ENCODE assay signal across 1 cellular context in the genomic region with DNA sequence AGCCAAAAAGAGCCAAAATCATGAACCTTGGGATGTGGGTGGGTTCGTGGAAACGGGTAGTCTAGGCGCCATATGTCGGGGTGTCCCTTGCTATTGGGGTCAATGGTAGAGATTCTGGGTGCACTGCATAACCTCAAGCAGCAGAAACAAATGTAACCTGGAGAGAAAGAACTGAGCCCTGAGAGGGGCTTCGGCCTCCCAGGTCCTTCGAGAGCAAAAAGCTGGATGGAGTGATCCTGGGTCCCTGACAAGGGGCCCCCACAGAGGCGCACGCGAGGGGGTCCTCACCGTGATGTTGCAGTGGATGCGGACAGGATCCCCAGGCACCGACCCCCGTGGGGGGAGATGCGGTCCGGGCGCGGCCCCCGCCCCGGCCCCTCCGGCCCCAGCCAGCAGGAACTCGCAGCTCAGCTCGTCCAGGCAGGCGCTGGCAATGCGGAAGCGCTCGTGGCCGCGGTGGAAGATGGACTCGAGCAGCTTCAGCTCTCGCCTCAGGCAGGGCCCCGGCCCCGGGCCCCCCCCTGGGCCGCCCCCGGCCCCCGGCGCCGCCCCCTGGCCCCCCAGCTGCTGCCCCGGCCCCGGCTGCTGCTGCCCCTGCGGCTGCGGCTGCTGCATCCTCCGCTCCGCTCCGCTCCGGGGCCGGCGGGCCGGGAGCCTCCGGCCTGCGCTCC.
TF ChIP-seq lines count a peak whose summit lies in the region.

No MANE protein-coding gene starts in this region.

TF ChIP-seq in HEK293, 187 proteins besides CTCF, POLR2A, EP300 and RAD21:
- peak; percentile 47 for TF ChIP-seq GLIS2 (tag by site-specific recombination; IDR thresholded peaks at IDR 0.05)
- TF ChIP-seq, protein P1, sequence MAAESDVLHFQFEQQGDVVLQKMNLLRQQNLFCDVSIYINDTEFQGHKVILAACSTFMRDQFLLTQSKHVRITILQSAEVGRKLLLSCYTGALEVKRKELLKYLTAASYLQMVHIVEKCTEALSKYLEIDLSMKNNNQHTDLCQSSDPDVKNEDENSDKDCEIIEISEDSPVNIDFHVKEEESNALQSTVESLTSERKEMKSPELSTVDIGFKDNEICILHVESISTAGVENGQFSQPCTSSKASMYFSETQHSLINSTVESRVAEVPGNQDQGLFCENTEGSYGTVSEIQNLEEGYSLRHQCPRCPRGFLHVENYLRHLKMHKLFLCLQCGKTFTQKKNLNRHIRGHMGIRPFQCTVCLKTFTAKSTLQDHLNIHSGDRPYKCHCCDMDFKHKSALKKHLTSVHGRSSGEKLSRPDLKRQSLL (tag by site-specific recombination; IDR thresholded peaks at IDR 0.05), result no peak
- no peak for TF ChIP-seq ZNF132 (tag by site-specific recombination; IDR thresholded peaks at IDR 0.05; ENCODE audit: borderline replicate concordance)
- TF ChIP-seq, protein P2, sequence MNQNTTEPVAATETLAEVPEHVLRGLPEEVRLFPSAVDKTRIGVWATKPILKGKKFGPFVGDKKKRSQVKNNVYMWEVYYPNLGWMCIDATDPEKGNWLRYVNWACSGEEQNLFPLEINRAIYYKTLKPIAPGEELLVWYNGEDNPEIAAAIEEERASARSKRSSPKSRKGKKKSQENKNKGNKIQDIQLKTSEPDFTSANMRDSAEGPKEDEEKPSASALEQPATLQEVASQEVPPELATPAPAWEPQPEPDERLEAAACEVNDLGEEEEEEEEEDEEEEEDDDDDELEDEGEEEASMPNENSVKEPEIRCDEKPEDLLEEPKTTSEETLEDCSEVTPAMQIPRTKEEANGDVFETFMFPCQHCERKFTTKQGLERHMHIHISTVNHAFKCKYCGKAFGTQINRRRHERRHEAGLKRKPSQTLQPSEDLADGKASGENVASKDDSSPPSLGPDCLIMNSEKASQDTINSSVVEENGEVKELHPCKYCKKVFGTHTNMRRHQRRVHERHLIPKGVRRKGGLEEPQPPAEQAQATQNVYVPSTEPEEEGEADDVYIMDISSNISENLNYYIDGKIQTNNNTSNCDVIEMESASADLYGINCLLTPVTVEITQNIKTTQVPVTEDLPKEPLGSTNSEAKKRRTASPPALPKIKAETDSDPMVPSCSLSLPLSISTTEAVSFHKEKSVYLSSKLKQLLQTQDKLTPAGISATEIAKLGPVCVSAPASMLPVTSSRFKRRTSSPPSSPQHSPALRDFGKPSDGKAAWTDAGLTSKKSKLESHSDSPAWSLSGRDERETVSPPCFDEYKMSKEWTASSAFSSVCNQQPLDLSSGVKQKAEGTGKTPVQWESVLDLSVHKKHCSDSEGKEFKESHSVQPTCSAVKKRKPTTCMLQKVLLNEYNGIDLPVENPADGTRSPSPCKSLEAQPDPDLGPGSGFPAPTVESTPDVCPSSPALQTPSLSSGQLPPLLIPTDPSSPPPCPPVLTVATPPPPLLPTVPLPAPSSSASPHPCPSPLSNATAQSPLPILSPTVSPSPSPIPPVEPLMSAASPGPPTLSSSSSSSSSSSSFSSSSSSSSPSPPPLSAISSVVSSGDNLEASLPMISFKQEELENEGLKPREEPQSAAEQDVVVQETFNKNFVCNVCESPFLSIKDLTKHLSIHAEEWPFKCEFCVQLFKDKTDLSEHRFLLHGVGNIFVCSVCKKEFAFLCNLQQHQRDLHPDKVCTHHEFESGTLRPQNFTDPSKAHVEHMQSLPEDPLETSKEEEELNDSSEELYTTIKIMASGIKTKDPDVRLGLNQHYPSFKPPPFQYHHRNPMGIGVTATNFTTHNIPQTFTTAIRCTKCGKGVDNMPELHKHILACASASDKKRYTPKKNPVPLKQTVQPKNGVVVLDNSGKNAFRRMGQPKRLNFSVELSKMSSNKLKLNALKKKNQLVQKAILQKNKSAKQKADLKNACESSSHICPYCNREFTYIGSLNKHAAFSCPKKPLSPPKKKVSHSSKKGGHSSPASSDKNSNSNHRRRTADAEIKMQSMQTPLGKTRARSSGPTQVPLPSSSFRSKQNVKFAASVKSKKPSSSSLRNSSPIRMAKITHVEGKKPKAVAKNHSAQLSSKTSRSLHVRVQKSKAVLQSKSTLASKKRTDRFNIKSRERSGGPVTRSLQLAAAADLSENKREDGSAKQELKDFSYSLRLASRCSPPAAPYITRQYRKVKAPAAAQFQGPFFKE (tag by site-specific recombination; IDR thresholded peaks at IDR 0.05; ENCODE audit: borderline replicate concordance), result no peak
- TF ChIP-seq, protein P3, sequence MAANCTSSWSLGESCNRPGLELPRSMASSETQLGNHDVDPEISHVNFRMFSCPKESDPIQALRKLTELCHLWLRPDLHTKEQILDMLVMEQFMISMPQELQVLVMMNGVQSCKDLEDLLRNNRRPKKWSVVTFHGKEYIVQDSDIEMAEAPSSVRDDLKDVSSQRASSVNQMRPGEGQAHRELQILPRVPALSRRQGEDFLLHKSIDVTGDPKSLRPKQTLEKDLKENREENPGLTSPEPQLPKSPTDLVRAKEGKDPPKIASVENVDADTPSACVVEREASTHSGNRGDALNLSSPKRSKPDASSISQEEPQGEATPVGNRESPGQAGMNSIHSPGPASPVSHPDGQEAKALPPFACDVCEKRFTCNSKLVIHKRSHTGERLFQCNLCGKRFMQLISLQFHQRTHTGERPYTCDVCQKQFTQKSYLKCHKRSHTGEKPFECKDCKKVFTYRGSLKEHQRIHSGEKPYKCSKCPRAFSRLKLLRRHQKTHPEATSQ (tag by site-specific recombination; IDR thresholded peaks at IDR 0.05), result no peak
- no peak for TF ChIP-seq ZNF16 (tag by site-specific recombination; IDR thresholded peaks at IDR 0.05; ENCODE audit: low read depth)
- peak; percentile 27; the same call in 1 of the 2 replicates for TF ChIP-seq ZIC2 (tag by site-specific recombination; IDR thresholded peaks at IDR 0.05)
- TF ChIP-seq ZNF791 (tag by site-specific recombination; IDR thresholded peaks at IDR 0.05), result no peak
- no peak for TF ChIP-seq ZFP3 (tag by site-specific recombination; IDR thresholded peaks at IDR 0.05; ENCODE audit: low read depth)
- TF ChIP-seq, protein P4, sequence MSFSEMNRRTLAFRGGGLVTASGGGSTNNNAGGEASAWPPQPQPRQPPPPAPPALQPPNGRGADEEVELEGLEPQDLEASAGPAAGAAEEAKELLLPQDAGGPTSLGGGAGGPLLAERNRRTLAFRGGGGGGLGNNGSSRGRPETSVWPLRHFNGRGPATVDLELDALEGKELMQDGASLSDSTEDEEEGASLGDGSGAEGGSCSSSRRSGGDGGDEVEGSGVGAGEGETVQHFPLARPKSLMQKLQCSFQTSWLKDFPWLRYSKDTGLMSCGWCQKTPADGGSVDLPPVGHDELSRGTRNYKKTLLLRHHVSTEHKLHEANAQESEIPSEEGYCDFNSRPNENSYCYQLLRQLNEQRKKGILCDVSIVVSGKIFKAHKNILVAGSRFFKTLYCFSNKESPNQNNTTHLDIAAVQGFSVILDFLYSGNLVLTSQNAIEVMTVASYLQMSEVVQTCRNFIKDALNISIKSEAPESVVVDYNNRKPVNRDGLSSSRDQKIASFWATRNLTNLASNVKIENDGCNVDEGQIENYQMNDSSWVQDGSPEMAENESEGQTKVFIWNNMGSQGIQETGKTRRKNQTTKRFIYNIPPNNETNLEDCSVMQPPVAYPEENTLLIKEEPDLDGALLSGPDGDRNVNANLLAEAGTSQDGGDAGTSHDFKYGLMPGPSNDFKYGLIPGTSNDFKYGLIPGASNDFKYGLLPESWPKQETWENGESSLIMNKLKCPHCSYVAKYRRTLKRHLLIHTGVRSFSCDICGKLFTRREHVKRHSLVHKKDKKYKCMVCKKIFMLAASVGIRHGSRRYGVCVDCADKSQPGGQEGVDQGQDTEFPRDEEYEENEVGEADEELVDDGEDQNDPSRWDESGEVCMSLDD (tag by site-specific recombination; IDR thresholded peaks at IDR 0.05), result peak; percentile 60
- TF ChIP-seq ZNF23 (tag by site-specific recombination; IDR thresholded peaks at IDR 0.05; ENCODE audit: borderline replicate concordance), result no peak
